In the genomic region with DNA sequence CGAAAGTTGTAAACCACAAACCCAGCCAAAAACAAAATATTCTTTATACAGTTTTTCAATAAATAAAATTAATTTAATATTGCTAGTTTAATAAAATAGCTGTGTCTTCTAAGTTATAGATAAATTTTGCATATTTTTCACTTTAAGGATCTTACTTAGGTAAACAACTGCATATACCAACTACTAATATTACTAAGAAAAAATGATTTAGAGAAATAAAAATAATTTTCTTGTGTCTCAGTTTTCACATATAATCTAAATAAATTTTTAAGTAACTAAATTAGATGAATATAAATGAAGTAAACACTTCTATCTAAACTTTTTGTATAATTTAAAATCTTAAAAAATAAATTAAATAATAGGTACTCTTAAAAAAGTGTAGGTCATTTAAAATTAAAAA, we compare ENCODE assay signal across 31 cellular contexts.
"Had no signal": no experiment of that assay in that cellular context is flagged by ENCODE, and none has a peak within 500 bp of the region (broad histone marks: within the 10 kb centered on the region; RNA-seq: fewer than 3 reads in every experiment).

No MANE protein-coding gene starts in this region.

- H3K27me3 ChIP-seq: ascending aorta had no signal

- DNase-seq: activated CD4-positive, alpha-beta memory T cell treated with anti-CD3 and anti-CD28 coated beads, Interleukin-2, amount 10 ng/mL, durations not matched to agents 7 days and 5 days; activated CD4-positive, alpha-beta T cell treated with anti-CD3 and anti-CD28 coated beads for 1 hour; activated CD4-positive, alpha-beta T cell treated with anti-CD3 and anti-CD28 coated beads for 36 hours; activated CD4-positive, alpha-beta T cell treated with anti-CD3 and anti-CD28 coated beads for 48 hours; activated CD4-positive, alpha-beta T cell treated with anti-CD3 and anti-CD28 coated beads, Interleukin-2, amount 10 ng/mL, durations not matched to agents 7 days and 5 days; activated CD4-positive, alpha-beta T cell treated with anti-CD3 and anti-CD28 coated beads, Interleukin-2, amount 50 U/mL, for 48 hours; activated CD4-positive, CD25-positive, alpha-beta regulatory T cell; activated CD8-positive, alpha-beta memory T cell treated with anti-CD3 and anti-CD28 coated beads for 24 hours; activated CD8-positive, alpha-beta memory T cell treated with anti-CD3 and anti-CD28 coated beads, Interleukin-2, amount 10 ng/mL, durations not matched to agents 7 days and 5 days; activated CD8-positive, alpha-beta memory T cell treated with anti-CD3 and anti-CD28 coated beads, Interleukin-2, amount 50 U/mL, for 48 hours; activated effector memory CD4-positive, alpha-beta T cell treated with Interleukin-2 at 50 U/mL for 16 hours; activated gamma-delta T cell; activated naive CD4-positive, alpha-beta T cell treated with anti-CD3 and anti-CD28 coated beads, Interleukin-2, amount 10 ng/mL, durations not matched to agents 7 days and 5 days; activated naive CD4-positive, alpha-beta T cell treated with Interleukin-2 at 50 U/mL for 16 hours; activated naive CD8-positive, alpha-beta T cell treated with anti-CD3 and anti-CD28 coated beads, Interleukin-2, amount 10 ng/mL, durations not matched to agents 7 days and 5 days; activated naive CD8-positive, alpha-beta T cell treated with anti-CD3 and anti-CD28 coated beads, Interleukin-2, amount 50 U/mL, for 24 hours; activated T-cell treated with anti-CD3 and anti-CD28 coated beads, Interleukin-2, amount 50 U/mL, for 24 hours; activated T-cell treated with anti-CD3 and anti-CD28 coated beads, Interleukin-2, amount 50 U/mL, for 48 hours; amygdala; anterior cingulate cortex; caudate nucleus; cerebellar nuclear complex; T-helper 2 cell; T-helper 9 cell; WERI-Rb-1 had no signal

- H3K4me1 ChIP-seq: ascending aorta had no signal

- H3K4me3 ChIP-seq: ascending aorta, cardiac muscle cell had no signal

- H3K36me3 ChIP-seq: ascending aorta, cardiac muscle cell, WERI-Rb-1 had no signal

- H3K9me3 ChIP-seq: ascending aorta had no signal

- FAIRE-seq: bronchial epithelial cell had no signal

- ATAC-seq: activated CD4-positive, alpha-beta T cell treated with anti-CD3 and anti-CD28 coated beads for 36 hours; activated CD4-positive, CD25-positive, alpha-beta regulatory T cell treated with anti-CD3 and anti-CD28 coated beads, Interleukin-2, amount 50 U/mL, for 24 hours; activated CD8-positive, alpha-beta memory T cell treated with anti-CD3 and anti-CD28 coated beads, Interleukin-2, amount 10 ng/mL, durations not matched to agents 7 days and 5 days; activated CD8-positive, alpha-beta T cell treated with anti-CD3 and anti-CD28 coated beads, Interleukin-2, amount 10 ng/mL, durations not matched to agents 7 days and 5 days; activated naive CD8-positive, alpha-beta T cell treated with anti-CD3 and anti-CD28 coated beads, Interleukin-2, amount 50 U/mL, for 24 hours; WTC11 had no signal

- H3K27ac ChIP-seq: ascending aorta, cardiac muscle cell, WERI-Rb-1 had no signal
